18 cellular contexts compared by ENCODE assay signal in genomic region chr3:113247664-113248458, GRCh38. TPM values are rescaled to one million over a fixed set of nuclear protein-coding genes. Genes with fewer than 3 reads are reported as not detected.
A peak's percentile ranks its signal among the peaks of the same experiment; 100 is the strongest.
DNase-seq lines count a peak whose midpoint lies in the region; ATAC-seq, FAIRE-seq and TF ChIP-seq lines count a peak whose summit lies in the region.
"Had no signal": no experiment of that assay in that cellular context is flagged by ENCODE, and none has a peak within 500 bp of the region (broad histone marks: within the 10 kb centered on the region; RNA-seq: fewer than 3 reads in every experiment).

No MANE protein-coding gene starts in this region.

- FAIRE-seq in astrocyte (lab: Jason Lieb, UNC): peak; percentile 13
- FAIRE-seq: GM19239 had no signal

- H3K27me3 ChIP-seq in astrocyte (ENCODE audit: insufficient read depth, low read length) (no peaks in the 10 kb centered on the region), testis (no peaks in the 10 kb centered on the region)
- H3K27me3 ChIP-seq: BLaER1 treated with 17β-estradiol and CSF1 and Interleukin-3, amounts not matched to agents 10 nM and 100 nM; SJCRH30 had no signal

- H3K9me3 Mint-ChIP-seq in astrocyte (ENCODE audit: unreplicated experiment): no peaks in the 10 kb centered on the region
- no peaks in the 10 kb centered on the region for H3K9me3 Mint-ChIP-seq in nephron

- TF ChIP-seq POLR2A in testis (IDR thresholded peaks at IDR 0.05): no peak

- peaks cover 52% of the 10 kb centered on the region for H3K4me1 Mint-ChIP-seq in astrocyte (ENCODE audit: low read depth, unreplicated experiment)
- peaks cover 73% of the 10 kb centered on the region for H3K4me1 Mint-ChIP-seq in nephron

- no peaks in the 10 kb centered on the region for H3K79me2 ChIP-seq in astrocyte (ENCODE audit: insufficient read depth, low read length)

- H3K27ac Mint-ChIP-seq in astrocyte (ENCODE audit: unreplicated experiment): peak overlapping the region; percentile 34
- H3K27ac Mint-ChIP-seq in nephron: peak overlapping the region; percentile 80 to 92 (median 91)

- WGBS in testis, 2 donors: 32 to 40% methylated on average over 7 of the region's 7 CpGs

- no peak overlapping the region for H3K4me3 Mint-ChIP-seq in astrocyte (ENCODE audit: unreplicated experiment)
- H3K4me3 Mint-ChIP-seq in nephron: peak overlapping the region; percentile 4 to 66 (median 50)

- H4K20me1 ChIP-seq in astrocyte (ENCODE audit: insufficient read depth, low read length): no peaks in the 10 kb centered on the region
- H4K20me1 ChIP-seq: BLaER1 treated with 17β-estradiol and CSF1 and Interleukin-3, amounts not matched to agents 10 nM and 100 nM had no signal

- H2AFZ ChIP-seq in astrocyte (ENCODE audit: low read depth, low read length): no peak overlapping the region

- H3K36me3 Mint-ChIP-seq in astrocyte (ENCODE audit: low read depth, unreplicated experiment) (peaks cover 18% of the 10 kb centered on the region), nephron (ENCODE audit: low read depth) (peaks cover 72% of the 10 kb centered on the region)

- H3K4me2 ChIP-seq in astrocyte (ENCODE audit: low read length): no peak overlapping the region

- TF ChIP-seq CTCF in astrocyte (IDR thresholded peaks at IDR 0.05; ENCODE audit: insufficient read depth, low read depth, low read length) (no peak), nephron (IDR thresholded peaks at IDR 0.05; ENCODE audit: unreplicated experiment in 3 of 3) (no peak), testis (IDR thresholded peaks at IDR 0.05) (no peak)

- H3K9me3 ChIP-seq in astrocyte (ENCODE audit: insufficient read depth, low read depth, low read length): no peaks in the 10 kb centered on the region
- H3K9me3 ChIP-seq in testis: no peaks in the 10 kb centered on the region
- H3K9me3 ChIP-seq: BLaER1 treated with 17β-estradiol and CSF1 and Interleukin-3, amounts not matched to agents 10 nM and 100 nM; SJCRH30 had no signal

- H3K36me3 ChIP-seq in astrocyte (ENCODE audit: insufficient read depth, low read length) (no peaks in the 10 kb centered on the region), testis (ENCODE audit: low read depth, missing control alignments) (no peaks in the 10 kb centered on the region)
- H3K36me3 ChIP-seq: BLaER1 treated with 17β-estradiol and CSF1 and Interleukin-3, amounts not matched to agents 10 nM and 100 nM; WERI-Rb-1 had no signal

- ATAC-seq in Right ventricle myocardium superior (ENCODE audit: poor library complexity): peak; percentile 57
- no peak for ATAC-seq in HG02981 (IDR thresholded peaks at IDR 0.05; ENCODE audit: unreplicated experiment)
- ATAC-seq: left colon had no signal

- H3K4me3 ChIP-seq in astrocyte (ENCODE audit: insufficient read depth, low read depth, low read length): no peak overlapping the region
- H3K4me3 ChIP-seq in testis: no peak overlapping the region
- H3K4me3 ChIP-seq: BLaER1 treated with 17β-estradiol and CSF1 and Interleukin-3, amounts not matched to agents 10 nM and 100 nM; coronary artery; SJCRH30 had no signal

- intact Hi-C loops in Right ventricle myocardium superior (cut with DNase I): no loop called here
- intact Hi-C loops in testis (cut with DNase I; ENCODE audit: low total_unique reads): no loop called here

- H3K4me1 ChIP-seq in astrocyte (ENCODE audit: insufficient read depth, low read length): peaks cover 23% of the 10 kb centered on the region
- H3K4me1 ChIP-seq in testis: peaks cover 28% of the 10 kb centered on the region

- H3K27ac ChIP-seq in astrocyte (ENCODE audit: low read depth, low read length): peak overlapping the region; percentile 12
- H3K27ac ChIP-seq in testis: peak overlapping the region; percentile 79 to 83
- H3K27ac ChIP-seq: BLaER1 treated with 17β-estradiol and CSF1 and Interleukin-3, amounts not matched to agents 10 nM and 100 nM; WERI-Rb-1 had no signal

- DNase-seq in astrocyte (ENCODE audit: low read depth): no peak
- DNase-seq in Right ventricle myocardium superior: no peak
- no peak for DNase-seq in testis
- DNase-seq in effector CD4-positive, alpha-beta T cell: no peak
- DNase-seq in A172 (ENCODE audit: low spot score): no peak
- no peak for DNase-seq in activated CD4-positive, alpha-beta T cell treated with anti-CD3 and anti-CD28 coated beads, Interleukin-2, amount 50 U/mL, for 4 hours
- DNase-seq: KG1; left colon; NCI-H2081; SJCRH30; stimulated activated CD4-positive, alpha-beta T cell treated with anti-CD3 and anti-CD28 coated beads, Interleukin-4, amount 100 ng/mL, for 4 hours; stimulated activated naive CD4-positive, alpha-beta T cell treated with Interleukin-2 at 50 U/mL for 16 hours; WERI-Rb-1 had no signal

- no peak overlapping the region for H3K9ac ChIP-seq in astrocyte (ENCODE audit: low read length)
- H3K9ac ChIP-seq: BLaER1 treated with 17β-estradiol and CSF1 and Interleukin-3, amounts not matched to agents 10 nM and 100 nM had no signal

- H3K27me3 Mint-ChIP-seq in astrocyte (ENCODE audit: low read depth, unreplicated experiment) (no peaks in the 10 kb centered on the region), nephron (ENCODE audit: low read depth) (peaks cover 3% of the 10 kb centered on the region)

RNA-seq across cellular contexts. Expression of gene BOC, which starts 36.5 kb away (rescaled TPM):
- 20.2 TPM in 2 replicates for total RNA-seq in astrocyte
- total RNA-seq in Right ventricle myocardium superior: 7.4 TPM
- 10 to 100 TPM; 24.5 to 33.6 TPM for total RNA-seq in testis
- 28.4 TPM for polyA plus RNA-seq in testis (ENCODE audit: insufficient read depth, low read depth, low replicate concordance)
- 3.1 and 4.5 TPM in 2 replicates for total RNA-seq in A172 (2014; rRNA removed; shearing (Covaris generic))
